In the genomic region with DNA sequence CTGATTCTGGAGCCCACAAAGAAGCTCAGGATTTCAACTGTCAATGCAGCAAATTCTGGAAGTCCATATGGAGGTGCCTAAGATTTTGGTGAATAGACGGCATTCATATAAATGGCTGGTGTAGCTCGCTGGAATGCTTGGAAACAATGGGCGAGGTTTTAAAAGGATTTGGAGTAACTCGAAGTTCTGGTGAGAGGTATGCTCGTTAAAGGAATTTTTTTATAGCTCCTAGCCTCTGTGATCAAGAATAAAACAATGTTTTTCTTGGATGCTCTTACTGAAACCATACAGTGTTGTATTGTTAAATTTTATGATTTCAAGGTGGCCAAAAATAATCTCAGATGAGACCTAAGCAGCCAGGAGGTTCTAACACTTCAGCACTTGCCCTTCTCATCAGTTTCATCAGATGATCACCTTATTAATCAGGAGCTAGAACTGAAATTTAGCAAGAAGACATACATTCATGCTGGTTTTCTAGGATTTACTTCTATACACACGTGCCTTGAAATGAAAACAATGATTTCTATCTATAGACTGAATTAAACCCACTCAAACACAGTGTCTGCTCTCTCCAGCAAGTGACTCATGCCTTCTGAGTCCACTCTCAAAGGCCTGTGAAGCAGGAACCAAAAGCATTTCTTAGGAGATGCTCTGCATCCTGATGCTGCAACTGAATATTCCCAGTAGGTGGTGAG, we compare ENCODE assay signal across 1 cellular context.
TF ChIP-seq lines count a peak whose summit lies in the region.

No MANE protein-coding gene starts in this region.

TF ChIP-seq in GM12878, 131 proteins besides CTCF, POLR2A, EP300 and RAD21 (continued from another document):
- TF ChIP-seq, protein P1, sequence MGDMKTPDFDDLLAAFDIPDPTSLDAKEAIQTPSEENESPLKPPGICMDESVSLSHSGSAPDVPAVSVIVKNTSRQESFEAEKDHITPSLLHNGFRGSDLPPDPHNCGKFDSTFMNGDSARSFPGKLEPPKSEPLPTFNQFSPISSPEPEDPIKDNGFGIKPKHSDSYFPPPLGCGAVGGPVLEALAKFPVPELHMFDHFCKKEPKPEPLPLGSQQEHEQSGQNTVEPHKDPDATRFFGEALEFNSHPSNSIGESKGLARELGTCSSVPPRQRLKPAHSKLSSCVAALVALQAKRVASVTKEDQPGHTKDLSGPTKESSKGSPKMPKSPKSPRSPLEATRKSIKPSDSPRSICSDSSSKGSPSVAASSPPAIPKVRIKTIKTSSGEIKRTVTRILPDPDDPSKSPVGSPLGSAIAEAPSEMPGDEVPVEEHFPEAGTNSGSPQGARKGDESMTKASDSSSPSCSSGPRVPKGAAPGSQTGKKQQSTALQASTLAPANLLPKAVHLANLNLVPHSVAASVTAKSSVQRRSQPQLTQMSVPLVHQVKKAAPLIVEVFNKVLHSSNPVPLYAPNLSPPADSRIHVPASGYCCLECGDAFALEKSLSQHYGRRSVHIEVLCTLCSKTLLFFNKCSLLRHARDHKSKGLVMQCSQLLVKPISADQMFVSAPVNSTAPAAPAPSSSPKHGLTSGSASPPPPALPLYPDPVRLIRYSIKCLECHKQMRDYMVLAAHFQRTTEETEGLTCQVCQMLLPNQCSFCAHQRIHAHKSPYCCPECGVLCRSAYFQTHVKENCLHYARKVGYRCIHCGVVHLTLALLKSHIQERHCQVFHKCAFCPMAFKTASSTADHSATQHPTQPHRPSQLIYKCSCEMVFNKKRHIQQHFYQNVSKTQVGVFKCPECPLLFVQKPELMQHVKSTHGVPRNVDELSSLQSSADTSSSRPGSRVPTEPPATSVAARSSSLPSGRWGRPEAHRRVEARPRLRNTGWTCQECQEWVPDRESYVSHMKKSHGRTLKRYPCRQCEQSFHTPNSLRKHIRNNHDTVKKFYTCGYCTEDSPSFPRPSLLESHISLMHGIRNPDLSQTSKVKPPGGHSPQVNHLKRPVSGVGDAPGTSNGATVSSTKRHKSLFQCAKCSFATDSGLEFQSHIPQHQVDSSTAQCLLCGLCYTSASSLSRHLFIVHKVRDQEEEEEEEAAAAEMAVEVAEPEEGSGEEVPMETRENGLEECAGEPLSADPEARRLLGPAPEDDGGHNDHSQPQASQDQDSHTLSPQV (IDR thresholded peaks at IDR 0.05) = no peak
- TF ChIP-seq IKZF1 (conservative IDR thresholded peaks at IDR 0.05) = no peak
